Comparison of ENCODE assay signal across 31 cellular contexts in genomic region chr1:236315518-236315917, GRCh38.
"Had no signal": no experiment of that assay in that cellular context is flagged by ENCODE, and none has a peak within 500 bp of the region (broad histone marks: within the 10 kb centered on the region; RNA-seq: fewer than 3 reads in every experiment).

No MANE protein-coding gene starts in this region.

- DNase-seq: activated CD4-positive, alpha-beta memory T cell treated with anti-CD3 and anti-CD28 coated beads for 36 hours; activated CD4-positive, alpha-beta T cell treated with anti-CD3 and anti-CD28 coated beads for 36 hours; activated CD4-positive, alpha-beta T cell treated with anti-CD3 and anti-CD28 coated beads, Interleukin-2, amount 50 U/mL, for 1 hour; activated CD8-positive, alpha-beta memory T cell treated with anti-CD3 and anti-CD28 coated beads, Interleukin-2, amount 50 U/mL, for 4 hours; activated effector memory CD4-positive, alpha-beta T cell treated with anti-CD3 and anti-CD28 coated beads, Interleukin-2, amount 50 U/mL, for 16 hours; activated naive CD4-positive, alpha-beta T cell; activated naive CD4-positive, alpha-beta T cell treated with anti-CD3 and anti-CD28 coated beads, Interleukin-2, amount 50 U/mL, for 16 hours; activated naive CD8-positive, alpha-beta T cell treated with anti-CD3 and anti-CD28 coated beads for 36 hours; activated T-cell treated with anti-CD3 and anti-CD28 coated beads for 4 hours; activated T-cell treated with anti-CD3 and anti-CD28 coated beads, Interleukin-2, amount 50 U/mL, for 4 hours; amniotic stem cell; aorta; Karpas-422; KBM-7; NCI-H1048; NCI-H1105 treated with DMSO at 0.1 percent for 48 hours; NCI-H1436 treated with DMSO at 0.1 percent for 48 hours; NCI-H1694 treated with DMSO at 0.1 percent for 48 hours; NCI-H2029; NCI-H345; NCI-H524 treated with DMSO at 0.1 percent for 48 hours; Right ventricle myocardium superior; SW 1271; T-helper 1 cell; T-helper 2 cell; T-helper 9 cell had no signal

- H3K36me3 Mint-ChIP-seq: activated CD4-positive, alpha-beta memory T cell treated with anti-CD3 and anti-CD28 coated beads for 36 hours; activated naive CD8-positive, alpha-beta T cell treated with anti-CD3 and anti-CD28 coated beads for 36 hours; WTC11 had no signal

- H3K4me3 ChIP-seq: cardiac muscle cell had no signal

- H3K4me3 Mint-ChIP-seq: activated CD4-positive, alpha-beta memory T cell treated with anti-CD3 and anti-CD28 coated beads for 36 hours; activated CD4-positive, alpha-beta T cell treated with anti-CD3 and anti-CD28 coated beads for 36 hours; activated naive CD8-positive, alpha-beta T cell treated with anti-CD3 and anti-CD28 coated beads for 36 hours; activated T-cell treated with anti-CD3 and anti-CD28 coated beads, Interleukin-2, amount 50 U/mL, for 4 hours; activated T-helper 1 cell treated with anti-CD3 and anti-CD28 coated beads, Interleukin-12 subunit alpha, Interleukin-12 subunit beta, Interleukin-2, Interleukin-4 antibody, amounts not matched to agents 30 ng/mL and 10 ng/mL and 1 ng/mL, durations not matched to agents 14 hours and 24 hours and 36 hours; central memory CD8-positive, alpha-beta T cell; WTC11 had no signal

- H3K27ac Mint-ChIP-seq: activated CD4-positive, alpha-beta memory T cell treated with anti-CD3 and anti-CD28 coated beads for 36 hours; activated CD4-positive, alpha-beta T cell treated with anti-CD3 and anti-CD28 coated beads for 36 hours; activated naive CD8-positive, alpha-beta T cell treated with anti-CD3 and anti-CD28 coated beads for 36 hours; activated T-helper 1 cell treated with anti-CD3 and anti-CD28 coated beads, Interleukin-12 subunit alpha, Interleukin-12 subunit beta, Interleukin-2, Interleukin-4 antibody, amounts not matched to agents 30 ng/mL and 10 ng/mL and 1 ng/mL, durations not matched to agents 14 hours and 24 hours and 36 hours; WTC11 had no signal

- H3K36me3 ChIP-seq: cardiac muscle cell had no signal

- H3K27me3 ChIP-seq: cardiac muscle cell had no signal

- H3K9me3 Mint-ChIP-seq: activated CD4-positive, alpha-beta memory T cell treated with anti-CD3 and anti-CD28 coated beads for 36 hours; activated naive CD8-positive, alpha-beta T cell treated with anti-CD3 and anti-CD28 coated beads for 36 hours; activated T-cell treated with anti-CD3 and anti-CD28 coated beads, Interleukin-2, amount 50 U/mL, for 4 hours; activated T-helper 1 cell treated with anti-CD3 and anti-CD28 coated beads, Interleukin-12 subunit alpha, Interleukin-12 subunit beta, Interleukin-2, Interleukin-4 antibody, amounts not matched to agents 30 ng/mL and 10 ng/mL and 1 ng/mL, durations not matched to agents 14 hours and 24 hours and 36 hours; central memory CD8-positive, alpha-beta T cell; WTC11 had no signal

- ATAC-seq: activated CD4-positive, alpha-beta T cell treated with anti-CD3 and anti-CD28 coated beads for 36 hours; activated CD4-positive, CD25-positive, alpha-beta regulatory T cell treated with anti-CD3 and anti-CD28 coated beads, Interleukin-2, amount 50 U/mL, for 24 hours; activated T-cell treated with anti-CD3 and anti-CD28 coated beads, Interleukin-2, amount 50 U/mL, for 4 hours; WTC11 had no signal

- H3K27ac ChIP-seq: cardiac muscle cell had no signal

- H3K4me1 Mint-ChIP-seq: activated CD4-positive, alpha-beta T cell treated with anti-CD3 and anti-CD28 coated beads for 36 hours; activated naive CD8-positive, alpha-beta T cell treated with anti-CD3 and anti-CD28 coated beads for 36 hours; central memory CD8-positive, alpha-beta T cell had no signal
